In genomic region chr10:126001579-126001978, GRCh38 we compare ENCODE assay signal across 18 cellular contexts.
DNase-seq lines count a peak whose midpoint lies in the region; TF ChIP-seq lines count a peak whose summit lies in the region.
"Had no signal": no experiment of that assay in that cellular context is flagged by ENCODE, and none has a peak within 500 bp of the region (broad histone marks: within the 10 kb centered on the region; RNA-seq: fewer than 3 reads in every experiment).

No MANE protein-coding gene starts in this region.

- no peak overlapping the region for H3K23ac ChIP-seq in mesendoderm (ENCODE audit: low read length)

- CTCF ChIA-PET in HEK293 (lab: Yijun Ruan, JAX), result interaction anchor here (0.7 kb wide), 1 partner anchor 668 kb away, joined by 3 read pairs; no protein-coding TSS in a partner anchor

- H3K27ac ChIP-seq in HEK293 (ENCODE audit: extremely low read depth, low read depth, low read length), result no peak overlapping the region
- no peak overlapping the region for H3K27ac ChIP-seq in adrenal gland
- H3K27ac ChIP-seq in mesendoderm (ENCODE audit: low read depth, low read length), result no peak overlapping the region
- no peak overlapping the region for H3K27ac ChIP-seq in brain microvascular endothelial cell
- H3K27ac ChIP-seq: BLaER1 treated with 17β-estradiol and CSF1 and Interleukin-3, amounts not matched to agents 10 nM and 100 nM had no signal

- intact Hi-C loops in adrenal gland (cut with DNase I), result no loop called here

- H3K4me3 ChIP-seq in HEK293 (ENCODE audit: low read depth, low read length), result no peak overlapping the region
- no peak overlapping the region for H3K4me3 ChIP-seq in adrenal gland
- no peak overlapping the region for H3K4me3 ChIP-seq in mesendoderm (ENCODE audit: low read length)
- no peak overlapping the region for H3K4me3 ChIP-seq in brain microvascular endothelial cell (ENCODE audit: low read depth, low read length)
- H3K4me3 ChIP-seq: BLaER1 treated with 17β-estradiol and CSF1 and Interleukin-3, amounts not matched to agents 10 nM and 100 nM had no signal

- DNase-seq in AG20443 (ENCODE audit: low spot score) (peak; percentile 71), adrenal gland (peak in 5 of 7 donors; percentile 46 to 60 (median 47)), mesendoderm (peak; percentile 34), brain microvascular endothelial cell (no peak), amniotic stem cell (lab: John Stamatoyannopoulos, UW) (no peak), NCI-H187 treated with DMSO at 0.1 percent for 48 hours (lab: John Stamatoyannopoulos, UW) (no peak), kidney glomerular epithelial cell (lab: John Stamatoyannopoulos, UW) (no peak)
- DNase-seq: activated CD4-positive, alpha-beta T cell treated with anti-CD3 and anti-CD28 coated beads for 4 hours; activated naive CD4-positive, alpha-beta T cell treated with anti-CD3 and anti-CD28 coated beads, Interleukin-2, amount 10 ng/mL, durations not matched to agents 7 days and 5 days; DMS79; effector memory CD4-positive, alpha-beta T cell; GOT3; NCI-H2171 treated with DMSO at 0.1 percent for 48 hours; nephron progenitor cell; Right ventricle myocardium superior; substantia nigra had no signal

- POLR2A ChIA-PET in HEK293 (lab: Yijun Ruan, JAX), result no interaction called here

- H3K4me2 ChIP-seq in mesendoderm (ENCODE audit: low read length), result no peak overlapping the region
- H3K4me2 ChIP-seq: BLaER1 treated with 17β-estradiol and CSF1 and Interleukin-3, amounts not matched to agents 10 nM and 100 nM had no signal

- no peak overlapping the region for H3K18ac ChIP-seq in mesendoderm (ENCODE audit: low read length)

- H3K4me1 ChIP-seq in HEK293 (ENCODE audit: control insufficient read depth, insufficient read depth, low read length), result no peaks in the 10 kb centered on the region
- no peaks in the 10 kb centered on the region for H3K4me1 ChIP-seq in adrenal gland (replicated peaks in 1 of 2)
- H3K4me1 ChIP-seq in mesendoderm (ENCODE audit: control insufficient read depth, low read depth, low read length), result no peaks in the 10 kb centered on the region
- H3K4me1 ChIP-seq: BLaER1 treated with 17β-estradiol and CSF1 and Interleukin-3, amounts not matched to agents 10 nM and 100 nM had no signal

- in situ Hi-C loops in brain microvascular endothelial cell (cut with HindIII; ENCODE audit: low pct_ligation_motif_present, low sequenced_read_pairs), result no loop called here

- H3K79me2 ChIP-seq in mesendoderm (ENCODE audit: control insufficient read depth, insufficient read depth, low read length), result no peaks in the 10 kb centered on the region

- H3K36me3 ChIP-seq in HEK293 (ENCODE audit: control insufficient read depth in 2 of 2, insufficient read depth in 1 of 2, low read length in 2 of 2) (no peaks in the 10 kb centered on the region), adrenal gland (replicated peaks in 1 of 2) (no peaks in the 10 kb centered on the region), mesendoderm (ENCODE audit: control insufficient read depth, insufficient read depth, low read length) (no peaks in the 10 kb centered on the region), brain microvascular endothelial cell (replicated peaks) (no peaks in the 10 kb centered on the region)
- H3K36me3 ChIP-seq: BLaER1 treated with 17β-estradiol and CSF1 and Interleukin-3, amounts not matched to agents 10 nM and 100 nM had no signal

- no peaks in the 10 kb centered on the region for H3K79me1 ChIP-seq in mesendoderm (ENCODE audit: low read length)

- no peak for TF ChIP-seq POLR2A in adrenal gland (IDR thresholded peaks at IDR 0.05)

- H4K5ac ChIP-seq in mesendoderm (ENCODE audit: low read length), result no peak overlapping the region

- no peak overlapping the region for H2AK5ac ChIP-seq in mesendoderm (ENCODE audit: low read length)

- TF ChIP-seq CTCF in HEK293 (tag by site-specific recombination; IDR thresholded peaks at IDR 0.05) (no peak), adrenal gland (IDR thresholded peaks at IDR 0.05) (no peak), brain microvascular endothelial cell (IDR thresholded peaks at IDR 0.05; ENCODE audit: low read depth, low read length, missing control alignments) (no peak)

- H2BK5ac ChIP-seq in mesendoderm (ENCODE audit: low read length), result no peak overlapping the region

- no peak overlapping the region for H3K56ac ChIP-seq in mesendoderm (ENCODE audit: low read length)

- H2BK120ac ChIP-seq in mesendoderm (ENCODE audit: low read depth, low read length), result no peak overlapping the region

- WGBS in adrenal gland, 4 donors, result 38 to 75% (median 54%) methylated on average over 2 of the region's 2 CpGs
- no CpG with 5 or more reads among the region's 2 CpGs for WGBS in mesendoderm (ENCODE audit: extremely low coverage, insufficient coverage, low lambda C conversion rate)

- H3K9me3 ChIP-seq in HEK293 (ENCODE audit: control insufficient read depth, insufficient read depth, low read depth, low read length), result no peaks in the 10 kb centered on the region
- no peaks in the 10 kb centered on the region for H3K9me3 ChIP-seq in adrenal gland (replicated peaks in 1 of 3)
- H3K9me3 ChIP-seq: BLaER1 treated with 17β-estradiol and CSF1 and Interleukin-3, amounts not matched to agents 10 nM and 100 nM had no signal

- H3K27me3 ChIP-seq in adrenal gland, result no peaks in the 10 kb centered on the region
- no peaks in the 10 kb centered on the region for H3K27me3 ChIP-seq in mesendoderm (ENCODE audit: insufficient read depth, low read length, poor library complexity)
- no peaks in the 10 kb centered on the region for H3K27me3 ChIP-seq in brain microvascular endothelial cell (replicated peaks)
- H3K27me3 ChIP-seq: BLaER1 treated with 17β-estradiol and CSF1 and Interleukin-3, amounts not matched to agents 10 nM and 100 nM had no signal

- no peak overlapping the region for H3K4ac ChIP-seq in mesendoderm (ENCODE audit: low read depth, low read length)

- no peak overlapping the region for H4K8ac ChIP-seq in mesendoderm (ENCODE audit: low read depth, low read length)

- H3K9ac ChIP-seq in mesendoderm (ENCODE audit: low read length), result no peak overlapping the region
- H3K9ac ChIP-seq: BLaER1 treated with 17β-estradiol and CSF1 and Interleukin-3, amounts not matched to agents 10 nM and 100 nM had no signal

- no peak overlapping the region for H2BK15ac ChIP-seq in mesendoderm (replicated peaks; ENCODE audit: low read depth)

TF ChIP-seq in HEK293, 187 proteins besides CTCF, POLR2A, EP300 and RAD21:
- TF ChIP-seq KLF16 (tag by site-specific recombination; IDR thresholded peaks at IDR 0.05) (no peak), HOXA7 (CRISPR knock-in tag; IDR thresholded peaks at IDR 0.05; ENCODE audit: borderline replicate concordance) (no peak), GFI1B (tag by site-specific recombination; IDR thresholded peaks at IDR 0.05) (no peak), KLF7 (tag by site-specific recombination; IDR thresholded peaks at IDR 0.05; ENCODE audit: borderline replicate concordance) (no peak), ZNF449 (tag by site-specific recombination; IDR thresholded peaks at IDR 0.05) (peak; percentile 45; the same call in 1 of the 2 replicates), OVOL3 (tag by site-specific recombination; IDR thresholded peaks at IDR 0.05) (no peak), ZBTB48 (tag by site-specific recombination; IDR thresholded peaks at IDR 0.05) (no peak), KLF10 (tag by site-specific recombination; IDR thresholded peaks at IDR 0.05) (no peak), ZBTB17 (tag by site-specific recombination; IDR thresholded peaks at IDR 0.05) (0 out of 2 replicates have a peak, but pooled peaks have one; percentile 36), KLF1 (tag by site-specific recombination; IDR thresholded peaks at IDR 0.05) (no peak), GLIS1 (tag by site-specific recombination; IDR thresholded peaks at IDR 0.05) (0 out of 2 replicates have a peak, but pooled peaks have one; percentile 16), ZNF341 (tag by site-specific recombination; IDR thresholded peaks at IDR 0.05; ENCODE audit: low read depth) (peak; percentile 63), ZNF391 (tag by site-specific recombination; IDR thresholded peaks at IDR 0.05; ENCODE audit: borderline replicate concordance, low read depth) (no peak), SP2 (tag by site-specific recombination; IDR thresholded peaks at IDR 0.05) (no peak), ZIC2 (tag by site-specific recombination; IDR thresholded peaks at IDR 0.05) (peak; percentile 38)
TF ChIP-seq in HEK293: peak in this region for 5.

Comparison
In these comparisons a context has a peak if more than half of its experiments do, and no peak if none do; other contexts are left out.
1. DNase-seq: peak in AG20443 (single experiment), adrenal gland (5 of 7) and mesendoderm (single experiment); none in brain microvascular endothelial cell (single experiment), amniotic stem cell (single experiment), NCI-H187 treated with DMSO at 0.1 percent for 48 hours (single experiment) and kidney glomerular epithelial cell (single experiment).